Comparison of ENCODE assay signal across 14 cellular contexts in the genomic region with DNA sequence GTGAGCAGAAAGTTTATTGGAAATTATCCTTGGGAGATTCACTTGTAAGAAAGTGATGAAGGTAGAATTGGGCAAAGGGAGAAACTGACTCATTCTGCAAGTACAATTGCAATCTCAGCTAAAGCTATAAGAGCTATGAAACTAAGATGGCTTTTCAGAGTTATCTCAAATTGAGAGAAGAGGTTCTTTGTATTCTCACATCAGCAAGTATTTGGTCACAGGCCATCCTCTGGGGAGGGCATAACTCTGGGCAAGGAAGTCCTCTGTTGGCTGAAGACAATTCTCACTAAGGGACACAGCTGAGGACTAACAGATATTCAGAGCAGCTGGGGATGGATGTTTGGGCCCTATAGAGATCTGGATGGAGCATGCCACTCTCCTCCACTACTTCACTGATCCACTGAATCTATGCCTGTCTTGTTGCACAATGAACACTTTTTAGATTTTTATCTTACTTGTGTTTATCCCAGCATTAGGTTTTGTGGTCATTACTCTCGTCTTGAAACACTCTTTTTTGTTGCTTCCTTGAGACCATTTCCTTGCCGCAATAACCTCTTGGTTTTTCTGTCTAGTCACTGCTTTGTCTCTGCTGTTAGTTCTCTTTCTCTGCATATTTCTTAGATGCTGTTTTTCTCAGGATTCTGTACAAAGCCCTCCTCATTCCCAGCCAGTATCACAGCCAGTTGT.
"Had no signal": no experiment of that assay in that cellular context is flagged by ENCODE, and none has a peak within 500 bp of the region (broad histone marks: within the 10 kb centered on the region; RNA-seq: fewer than 3 reads in every experiment).

No MANE protein-coding gene starts in this region.

- H3K4me1 Mint-ChIP-seq: naive B cell; stimulated activated memory B cell treated with anti-CD40 and anti-IgM and Interleukin-4, amounts not matched to agents 10 μg/mL and 1 μg/mL and 100 μg/mL, for 72 hours had no signal

- DNase-seq: activated CD4-positive, alpha-beta T cell treated with anti-CD3 and anti-CD28 coated beads, Interleukin-2, amount 50 U/mL, for 4 hours; activated CD4-positive, CD25-positive, alpha-beta regulatory T cell; activated gamma-delta T cell treated with Interleukin-2 at 50 U/mL for 16 hours; activated naive CD8-positive, alpha-beta T cell treated with anti-CD3 and anti-CD28 coated beads, Interleukin-2, amount 50 U/mL, for 24 hours; activated T-cell treated with anti-CD3 and anti-CD28 coated beads, Interleukin-2, amount 50 U/mL, for 4 hours; colonic mucosa; effector CD4-positive, alpha-beta T cell; kidney glomerular epithelial cell; naive B cell; spleen; stimulated activated CD4-positive, alpha-beta T cell treated with anti-CD3 and anti-CD28 coated beads, Interleukin-1b, Interleukin-23, amount 100 ng/mL, for 48 hours; transverse colon had no signal

- ATAC-seq: activated naive CD8-positive, alpha-beta T cell treated with anti-CD3 and anti-CD28 coated beads, Interleukin-2, amount 50 U/mL, for 24 hours; activated T-cell treated with anti-CD3 and anti-CD28 coated beads, Interleukin-2, amount 50 U/mL, for 4 hours; stimulated activated memory B cell treated with anti-CD40 and anti-IgM and Interleukin-4, amounts not matched to agents 10 μg/mL and 1 μg/mL and 100 μg/mL, for 72 hours had no signal

- H3K4me3 Mint-ChIP-seq: activated naive CD8-positive, alpha-beta T cell treated with anti-CD3 and anti-CD28 coated beads, Interleukin-2, amount 50 U/mL, for 24 hours; activated T-cell treated with anti-CD3 and anti-CD28 coated beads, Interleukin-2, amount 50 U/mL, for 4 hours; mesothelial cell of epicardium; naive B cell; stimulated activated memory B cell treated with anti-CD40 and anti-IgM and Interleukin-4, amounts not matched to agents 10 μg/mL and 1 μg/mL and 100 μg/mL, for 72 hours had no signal

- H3K9me3 Mint-ChIP-seq: mesothelial cell of epicardium, naive B cell had no signal

- H3K36me3 Mint-ChIP-seq: mesothelial cell of epicardium; naive B cell; stimulated activated memory B cell treated with anti-CD40 and anti-IgM and Interleukin-4, amounts not matched to agents 10 μg/mL and 1 μg/mL and 100 μg/mL, for 72 hours had no signal

- H3K27me3 Mint-ChIP-seq: naive B cell; stimulated activated memory B cell treated with anti-CD40 and anti-IgM and Interleukin-4, amounts not matched to agents 10 μg/mL and 1 μg/mL and 100 μg/mL, for 72 hours had no signal

- H3K27ac Mint-ChIP-seq: activated naive CD8-positive, alpha-beta T cell treated with anti-CD3 and anti-CD28 coated beads, Interleukin-2, amount 50 U/mL, for 24 hours; mesothelial cell of epicardium; naive B cell; stimulated activated memory B cell treated with anti-CD40 and anti-IgM and Interleukin-4, amounts not matched to agents 10 μg/mL and 1 μg/mL and 100 μg/mL, for 72 hours had no signal
